In genomic region chr10:113087082-113088029, GRCh38 we compare ENCODE assay signal across 9 cellular contexts.
DNase-seq lines count a peak whose midpoint lies in the region; ATAC-seq and TF ChIP-seq lines count a peak whose summit lies in the region.
"Had no signal": no experiment of that assay in that cellular context is flagged by ENCODE, and none has a peak within 500 bp of the region (broad histone marks: within the 10 kb centered on the region; RNA-seq: fewer than 3 reads in every experiment).

No MANE protein-coding gene starts in this region.

- H3K9me3 ChIP-seq in aorta (ENCODE audit: control insufficient read depth, low read length) (no peaks in the 10 kb centered on the region), testis (no peaks in the 10 kb centered on the region)

- no peak for TF ChIP-seq CTCF in brain microvascular endothelial cell (IDR thresholded peaks at IDR 0.05; ENCODE audit: low read depth, low read length, missing control alignments)
- no peak for TF ChIP-seq CTCF in testis (IDR thresholded peaks at IDR 0.05)

- in situ Hi-C loops in brain microvascular endothelial cell (cut with HindIII; ENCODE audit: low pct_ligation_motif_present, low sequenced_read_pairs): no loop called here

- no peak for TF ChIP-seq POLR2A in testis (IDR thresholded peaks at IDR 0.05)

- no peak overlapping the region for H3K4me3 ChIP-seq in brain microvascular endothelial cell (ENCODE audit: low read depth, low read length)
- H3K4me3 ChIP-seq in aorta (ENCODE audit: low read length in 2 of 2): no peak overlapping the region
- H3K4me3 ChIP-seq in testis: no peak overlapping the region

- WGBS in aorta, 2 donors: 52 to 60% methylated on average over 11 of the region's 11 CpGs
- WGBS in testis, 2 donors: 75 to 84% methylated on average over 10 to 11 of the region's 11 CpGs

- H3K27me3 ChIP-seq in brain microvascular endothelial cell (replicated peaks) (no peaks in the 10 kb centered on the region), aorta (ENCODE audit: control insufficient read depth in 1 of 2, insufficient read depth in 2 of 2, low read length in 1 of 2) (no peaks in the 10 kb centered on the region), testis (no peaks in the 10 kb centered on the region)

- ATAC-seq in left colon (peak; percentile 74), aorta (ENCODE audit: low FRiP score) (peak; percentile 86), HG03439 (IDR thresholded peaks at IDR 0.05; ENCODE audit: unreplicated experiment) (no peak), HG03280 (IDR thresholded peaks at IDR 0.05; ENCODE audit: unreplicated experiment) (no peak)

- intact Hi-C loops in left colon (cut with DNase I, micrococcal nuclease): no loop called here
- intact Hi-C loops in aorta (cut with DNase I): no loop called here
- intact Hi-C loops in testis (cut with DNase I; ENCODE audit: low total_unique reads): no loop called here

- DNase-seq in NK-92 treated with Interleukin-12 subunit alpha and Interleukin-12 subunit beta, amount 100 ng/mL, for 24 hours (lab: John Stamatoyannopoulos, UW): peak; percentile 16
- DNase-seq in NK-92 (lab: John Stamatoyannopoulos, UW; ENCODE audit: unreplicated experiment) (no peak), brain microvascular endothelial cell (peak; percentile 99), left colon (peak; percentile 44 to 83), aorta (peak; percentile 80 to 82), testis (no peak)
- DNase-seq: AML-193 had no signal

- no peaks in the 10 kb centered on the region for H3K36me3 ChIP-seq in brain microvascular endothelial cell (replicated peaks)
- H3K36me3 ChIP-seq in aorta (ENCODE audit: control insufficient read depth in 1 of 2, insufficient read depth in 2 of 2, low read length in 1 of 2): no peaks in the 10 kb centered on the region
- H3K36me3 ChIP-seq in testis (ENCODE audit: low read depth, missing control alignments): no peaks in the 10 kb centered on the region

- peaks cover 0 to 3% of the 10 kb centered on the region in 2 donors for H3K4me1 ChIP-seq in aorta (ENCODE audit: control insufficient read depth in 1 of 2, insufficient read depth in 2 of 2, low read length in 2 of 2)
- no peaks in the 10 kb centered on the region for H3K4me1 ChIP-seq in testis

- H3K27ac ChIP-seq in brain microvascular endothelial cell: peak overlapping the region; percentile 89
- peak overlapping the region in 1 of 2 donors; percentile 55 for H3K27ac ChIP-seq in aorta (ENCODE audit: low read depth in 1 of 2, low read length in 2 of 2)
- no peak overlapping the region for H3K27ac ChIP-seq in testis

Comparison
In these comparisons a context has a peak if more than half of its experiments do, and no peak if none do; other contexts are left out.
1. DNase-seq: peak in NK-92 treated with Interleukin-12 subunit alpha and Interleukin-12 subunit beta, amount 100 ng/mL, for 24 hours (single experiment), brain microvascular endothelial cell (single experiment), left colon (2 of 2) and aorta (2 of 2); none in NK-92 (single experiment) and testis (single experiment).
2. ATAC-seq: peak in left colon (single experiment) and aorta (single experiment); none in HG03439 (single experiment) and HG03280 (single experiment).